ENCODE assay signal across 30 cellular contexts in the genomic region with DNA sequence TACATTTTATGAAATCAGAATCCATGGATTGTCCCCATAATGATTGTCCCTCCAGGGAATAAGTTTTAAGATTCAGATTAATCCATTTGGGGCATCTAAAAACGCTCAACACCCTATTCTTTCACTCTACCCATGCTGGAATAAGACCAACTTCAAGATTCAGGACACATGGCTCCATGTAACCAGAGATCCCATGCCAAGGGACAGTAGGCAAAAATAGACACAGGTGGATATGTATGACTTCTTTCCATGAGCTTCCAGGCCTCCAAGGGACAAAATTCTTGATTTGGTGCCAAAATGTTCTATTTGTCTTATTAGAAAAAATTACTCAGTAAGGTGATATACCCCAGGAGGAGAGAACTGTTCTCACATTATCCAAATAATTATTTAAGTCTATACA.
"Had no signal": no experiment of that assay in that cellular context is flagged by ENCODE, and none has a peak within 500 bp of the region (broad histone marks: within the 10 kb centered on the region; RNA-seq: fewer than 3 reads in every experiment).

No MANE protein-coding gene starts in this region.

- H3K4me3 ChIP-seq: Peyer's patch, SJSA1 had no signal

- H3K9me3 ChIP-seq: Peyer's patch, SJSA1, SK-N-SH had no signal

- H3K27ac ChIP-seq: KMS-11, Peyer's patch, SJSA1 had no signal

- H3K4me1 ChIP-seq: SJSA1 had no signal

- H3K4me2 ChIP-seq: KMS-11, SK-N-SH had no signal

- H3K9ac ChIP-seq: KMS-11, SK-N-SH had no signal

- H3K27me3 ChIP-seq: Peyer's patch, SJSA1 had no signal

- H3K36me3 ChIP-seq: Peyer's patch, SJSA1 had no signal

- DNase-seq: Karpas-422, MM.1S, MV-4-11, NCI-H1092 treated with DMSO at 0.1 percent for 48 hours, NCI-H1105 treated with DMSO at 0.1 percent for 48 hours, NCI-H1417, NCI-H1436, NCI-H146, NCI-H1694, NCI-H187, NCI-H1930, NCI-H2029 treated with DMSO at 0.1 percent for 48 hours, NCI-H2081 treated with DMSO at 0.1 percent for 48 hours, NCI-H2107, NCI-H2171, NCI-H226, NCI-H446 treated with DMSO at 0.1 percent for 48 hours, NCI-H510A, NCI-H524, NCI-H526, NCI-H774, Peyer's patch, Right ventricle myocardium superior, RPMI8226, SHP77 treated with DMSO at 0.1 percent for 48 hours, SK-N-SH, SW 1271, T-helper 1 cell had no signal
